23 cellular contexts compared by ENCODE assay signal in the genomic region with DNA sequence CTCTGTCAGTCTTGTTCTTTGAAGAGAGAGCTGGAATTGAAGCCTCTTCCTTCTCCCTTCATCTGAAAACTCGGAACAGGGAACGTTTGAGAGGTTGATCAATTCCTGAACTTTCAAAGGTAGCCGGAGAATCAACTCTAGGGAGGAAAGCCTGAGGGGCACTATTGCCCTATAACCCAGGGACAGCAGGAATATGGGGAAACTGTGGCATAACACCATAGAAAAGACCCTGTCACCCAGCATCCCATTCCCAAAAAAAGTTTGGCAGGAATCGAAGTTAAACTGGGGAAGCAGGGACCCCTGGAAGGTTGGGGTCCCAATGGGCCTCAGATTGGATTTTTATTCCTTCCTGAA. TPM values are rescaled to one million over a fixed set of nuclear protein-coding genes. Genes with fewer than 3 reads are reported as not detected.
DNase-seq lines count a peak whose midpoint lies in the region; ATAC-seq and TF ChIP-seq lines count a peak whose summit lies in the region.
"Had no signal": no experiment of that assay in that cellular context is flagged by ENCODE, and none has a peak within 500 bp of the region (broad histone marks: within the 10 kb centered on the region; RNA-seq: fewer than 3 reads in every experiment).

No MANE protein-coding gene starts in this region.

- H3K9ac ChIP-seq in iPS-18a (ENCODE audit: low read length): peak overlapping the region; percentile 63
- H3K9ac ChIP-seq: GM23248 had no signal

- H3K4me3 ChIP-seq in SJCRH30 (no peak overlapping the region), iPS-18a (ENCODE audit: low read length) (no peak overlapping the region)
- H3K4me3 ChIP-seq: gastrocnemius medialis, GM23248, transverse colon had no signal

- no peak overlapping the region for H3K4me3 Mint-ChIP-seq in stimulated activated naive CD8-positive, alpha-beta T cell treated with anti-CD3 and anti-CD28 coated beads, Interleukin-15, amount 100 ng/mL, for 72 hours
- H3K4me3 Mint-ChIP-seq in type B pancreatic cell: no peak overlapping the region
- H3K4me3 Mint-ChIP-seq: CD8-positive, alpha-beta T cell; stimulated activated naive CD8-positive, alpha-beta T cell treated with anti-CD3 and anti-CD28 coated beads, Interleukin-15, Interleukin-2, amounts not matched to agents 100 ng/mL and 50 ng/mL, for 24 hours had no signal

- H3K27me3 ChIP-seq in SJCRH30 (no peaks in the 10 kb centered on the region), iPS-18a (ENCODE audit: control insufficient read depth, insufficient read depth, low read length) (no peaks in the 10 kb centered on the region)
- H3K27me3 ChIP-seq: gastrocnemius medialis, transverse colon had no signal

- no peaks in the 10 kb centered on the region for H3K27me3 Mint-ChIP-seq in stimulated activated naive CD8-positive, alpha-beta T cell treated with anti-CD3 and anti-CD28 coated beads, Interleukin-15, amount 100 ng/mL, for 72 hours
- H3K27me3 Mint-ChIP-seq in type B pancreatic cell: no peaks in the 10 kb centered on the region
- H3K27me3 Mint-ChIP-seq: stimulated activated naive CD8-positive, alpha-beta T cell treated with anti-CD3 and anti-CD28 coated beads, Interleukin-15, Interleukin-2, amounts not matched to agents 100 ng/mL and 50 ng/mL, for 24 hours had no signal

- no peak for DNase-seq in stimulated activated naive CD8-positive, alpha-beta T cell treated with anti-CD3 and anti-CD28 coated beads, Interleukin-15, amount 100 ng/mL, for 72 hours
- no peak for DNase-seq in stimulated activated naive CD8-positive, alpha-beta T cell treated with anti-CD3 and anti-CD28 coated beads, Interleukin-15, Interleukin-2, amounts not matched to agents 100 U/mL and 50 U/mL, for 24 hours
- no peak for DNase-seq in SJCRH30
- DNase-seq in type B pancreatic cell (ENCODE audit: extremely low spot score, unreplicated experiment): no peak
- no peak for DNase-seq in NCI-H146 treated with DMSO at 0.1 percent for 48 hours (lab: John Stamatoyannopoulos, UW; ENCODE audit: unreplicated experiment)
- DNase-seq in inferior parietal cortex (ENCODE audit: extremely low spot score): no peak
- DNase-seq: activated CD4-positive, alpha-beta T cell treated with anti-CD3 and anti-CD28 coated beads for 4 hours; aorta; CD8-positive, alpha-beta T cell; DMS79 treated with DMSO at 0.1 percent for 48 hours; effector CD4-positive, alpha-beta T cell; gastrocnemius medialis; GM23248; NCI-H2107; NCI-H510A treated with DMSO at 0.1 percent for 48 hours; posterior cingulate gyrus; transverse colon had no signal

- H3K9me3 Mint-ChIP-seq in stimulated activated naive CD8-positive, alpha-beta T cell treated with anti-CD3 and anti-CD28 coated beads, Interleukin-15, amount 100 ng/mL, for 72 hours: no peaks in the 10 kb centered on the region
- H3K9me3 Mint-ChIP-seq in type B pancreatic cell: no peaks in the 10 kb centered on the region
- H3K9me3 Mint-ChIP-seq: CD8-positive, alpha-beta T cell; stimulated activated naive CD8-positive, alpha-beta T cell treated with anti-CD3 and anti-CD28 coated beads, Interleukin-15, Interleukin-2, amounts not matched to agents 100 ng/mL and 50 ng/mL, for 24 hours had no signal

- no peaks in the 10 kb centered on the region for H3K9me3 ChIP-seq in SJCRH30 (replicated peaks)
- no peaks in the 10 kb centered on the region for H3K9me3 ChIP-seq in iPS-18a (ENCODE audit: control insufficient read depth, low read depth, low read length)
- H3K9me3 ChIP-seq: gastrocnemius medialis, transverse colon had no signal

- peaks cover 24% of the 10 kb centered on the region for H3K36me3 ChIP-seq in SJCRH30
- peaks cover 32% of the 10 kb centered on the region for H3K36me3 ChIP-seq in iPS-18a (ENCODE audit: control insufficient read depth, low read depth, low read length)

- H3K4me1 ChIP-seq in SJCRH30: peaks cover 27% of the 10 kb centered on the region
- H3K4me1 ChIP-seq in iPS-18a (ENCODE audit: control insufficient read depth, low read depth, low read length): peaks cover 19% of the 10 kb centered on the region
- H3K4me1 ChIP-seq: transverse colon had no signal

- H3K4me1 Mint-ChIP-seq in stimulated activated naive CD8-positive, alpha-beta T cell treated with anti-CD3 and anti-CD28 coated beads, Interleukin-15, amount 100 ng/mL, for 72 hours: peaks cover 9% of the 10 kb centered on the region
- H3K4me1 Mint-ChIP-seq in type B pancreatic cell (ENCODE audit: unreplicated experiment): peaks cover 15% of the 10 kb centered on the region

- no peak for ATAC-seq in stimulated activated naive CD8-positive, alpha-beta T cell treated with anti-CD3 and anti-CD28 coated beads, Interleukin-15, amount 100 ng/mL, for 72 hours
- no peak for ATAC-seq in stimulated activated naive CD8-positive, alpha-beta T cell treated with anti-CD3 and anti-CD28 coated beads, Interleukin-15, Interleukin-2, amounts not matched to agents 100 U/mL and 50 U/mL, for 24 hours
- ATAC-seq in GM18498 (IDR thresholded peaks at IDR 0.05; ENCODE audit: unreplicated experiment): no peak
- ATAC-seq: CD8-positive, alpha-beta T cell; esophagus mucosa; gastrocnemius medialis had no signal

- H3K27ac ChIP-seq in SJCRH30 (peak overlapping the region; percentile 55), iPS-18a (ENCODE audit: low read length) (peak overlapping the region; percentile 24)
- H3K27ac ChIP-seq: gastrocnemius medialis, GM23248, transverse colon had no signal

- no peak for TF ChIP-seq CTCF in type B pancreatic cell (conservative IDR thresholded peaks at IDR 0.05)

- peak overlapping the region; percentile 53 to 85 for H3K27ac Mint-ChIP-seq in stimulated activated naive CD8-positive, alpha-beta T cell treated with anti-CD3 and anti-CD28 coated beads, Interleukin-15, amount 100 ng/mL, for 72 hours
- peak overlapping the region; percentile 58 for H3K27ac Mint-ChIP-seq in type B pancreatic cell
- H3K27ac Mint-ChIP-seq: CD8-positive, alpha-beta T cell had no signal

- peaks cover 31% of the 10 kb centered on the region for H3K36me3 Mint-ChIP-seq in type B pancreatic cell

RNA-seq across cellular contexts. Expression of a gene that starts 5.1 kb away (rescaled TPM):
- total RNA-seq in SJCRH30 (2014; rRNA removed; shearing (Covaris generic)): 1.4 and 2.2 TPM in 2 replicates
- 0.48 and 2.2 TPM in 2 replicates for total RNA-seq in type B pancreatic cell (ENCODE audit: low replicate concordance)
- total RNA-seq: GM23248, HT-29, lung microvascular endothelial cell, transverse colon had no signal

RNA-seq across cellular contexts. Expression of a gene that starts 18.6 kb away (rescaled TPM):
- 49.3 and 56.9 TPM in 2 replicates for total RNA-seq in SJCRH30 (2014; rRNA removed; shearing (Covaris generic))
- total RNA-seq in type B pancreatic cell (ENCODE audit: low replicate concordance): 103 and 104 TPM in 2 replicates

RNA-seq across cellular contexts. Expression of a gene that starts 18.7 kb away (rescaled TPM):
- total RNA-seq in SJCRH30 (2014; rRNA removed; shearing (Covaris generic)): 107 TPM in 2 replicates
- 174 and 226 TPM in 2 replicates for total RNA-seq in type B pancreatic cell (ENCODE audit: low replicate concordance)

RNA-seq across cellular contexts. Expression of a gene that starts 38.6 kb away (rescaled TPM):
- total RNA-seq in SJCRH30 (2014; rRNA removed; shearing (Covaris generic)): 11.1 and 12.8 TPM in 2 replicates
- total RNA-seq in type B pancreatic cell (ENCODE audit: low replicate concordance): 19.8 and 67.3 TPM in 2 replicates
- total RNA-seq: CD8-positive, alpha-beta T cell; GM23248; lung microvascular endothelial cell had no signal
